In the genomic region with DNA sequence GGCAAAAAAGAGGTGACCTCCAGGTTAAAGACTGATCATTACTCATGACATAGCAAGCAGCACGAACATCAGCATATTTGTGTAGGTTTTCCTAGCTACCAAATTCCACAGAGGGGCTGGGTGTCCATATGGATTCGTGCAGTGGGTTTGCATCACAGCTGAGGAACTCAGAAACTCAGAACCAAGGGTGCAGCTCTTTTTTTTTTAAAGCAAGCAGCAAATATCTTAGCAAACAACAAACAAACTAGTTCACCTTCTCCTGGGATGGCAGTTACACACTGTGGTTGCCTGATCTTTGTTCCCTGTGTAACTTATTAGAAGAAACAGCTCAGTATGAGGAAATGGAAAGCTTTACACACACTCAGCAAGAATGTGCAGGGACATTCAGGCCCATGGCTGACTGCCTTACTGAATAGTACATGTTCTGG, we compare ENCODE assay signal across 10 cellular contexts. TPM values are rescaled to one million over a fixed set of nuclear protein-coding genes. Genes with fewer than 3 reads are reported as not detected.
A peak's percentile ranks its signal among the peaks of the same experiment; 100 is the strongest.
DNase-seq lines count a peak whose midpoint lies in the region; ATAC-seq and TF ChIP-seq lines count a peak whose summit lies in the region.
"Had no signal": no experiment of that assay in that cellular context is flagged by ENCODE, and none has a peak within 500 bp of the region (broad histone marks: within the 10 kb centered on the region; RNA-seq: fewer than 3 reads in every experiment).

No MANE protein-coding gene starts in this region.

- in situ Hi-C loops in mammary epithelial cell (cut with MboI; ENCODE audit: low sequenced_read_pairs in 2 of 2): no loop called here

- H3K4me2 ChIP-seq in mammary epithelial cell (ENCODE audit: insufficient read depth, low read depth, low read length): peak overlapping the region; percentile 91

- H4K20me1 ChIP-seq in mammary epithelial cell (ENCODE audit: insufficient read depth, low read length): no peaks in the 10 kb centered on the region

- peaks cover 58% of the 10 kb centered on the region for H3K4me1 ChIP-seq in mammary epithelial cell (ENCODE audit: insufficient read depth, low read length)

- peak; percentile 88 for DNase-seq in mammary epithelial cell
- DNase-seq in mesothelial cell of epicardium (ENCODE audit: low spot score in 2 of 2, unreplicated experiment in 2 of 2): no peak
- no peak for DNase-seq in COLO829 (ENCODE audit: low spot score)
- no peak for DNase-seq in NCI-H1417 (lab: John Stamatoyannopoulos, UW)
- DNase-seq in T-helper 17 cell: no peak
- DNase-seq: left cardiac atrium, tibial artery had no signal

- peaks cover 86% of the 10 kb centered on the region for H3K79me2 ChIP-seq in mammary epithelial cell (ENCODE audit: insufficient read depth, low read length)

- H3K36me3 ChIP-seq in KOPT-K1 (ENCODE audit: insufficient read depth, low read length) (no peaks in the 10 kb centered on the region; the same call in 1 of the 2 replicates), mammary epithelial cell (ENCODE audit: insufficient read depth, low read length) (no peaks in the 10 kb centered on the region)
- H3K36me3 ChIP-seq: tibial artery had no signal

- peak overlapping the region; percentile 94 for H3K9ac ChIP-seq in mammary epithelial cell (ENCODE audit: insufficient read depth, low read length)

- no peaks in the 10 kb centered on the region for H3K27me3 Mint-ChIP-seq in mesothelial cell of epicardium (ENCODE audit: low read depth)
- H3K27me3 Mint-ChIP-seq in T-helper 17 cell: no peaks in the 10 kb centered on the region

- H3K4me3 Mint-ChIP-seq in mesothelial cell of epicardium: no peak overlapping the region
- no peak overlapping the region for H3K4me3 Mint-ChIP-seq in T-helper 17 cell

- H3K4me3 ChIP-seq in mammary epithelial cell (replicated peaks in 1 of 3; ENCODE audit: insufficient read depth in 1 of 3, low read depth in 2 of 3, low read length in 3 of 3): peak overlapping the region in 2 of 3 experiments; percentile 1 to 2
- H3K4me3 ChIP-seq: tibial artery had no signal

- CTCF ChIA-PET in mammary epithelial cell (lab: Charles Lee; ENCODE audit: low non-redundant PET): interaction anchor here (1.1 kb wide), 2 partner anchors 57 to 61 kb away, joined by 7 to 21 read pairs; no protein-coding TSS in a partner anchor

- no peak for TF ChIP-seq CTCF in C4-2B (conservative IDR thresholded peaks at IDR 0.05)
- no peak for TF ChIP-seq CTCF in mammary epithelial cell (conservative IDR thresholded peaks at IDR 0.05 in 1 of 2, IDR thresholded peaks at IDR 0.05 in 1 of 2; ENCODE audit: extremely low read depth in 1 of 2, insufficient read depth in 1 of 2, low read depth in 1 of 2, low read length in 2 of 2)
- TF ChIP-seq CTCF in mesothelial cell of epicardium (IDR thresholded peaks at IDR 0.05; ENCODE audit: unreplicated experiment): no peak

- ATAC-seq in GM19452 (IDR thresholded peaks at IDR 0.05; ENCODE audit: unreplicated experiment): no peak
- no peak for ATAC-seq in T-helper 17 cell

- H2AFZ ChIP-seq in mammary epithelial cell (ENCODE audit: low read depth, low read length): no peak overlapping the region

- no peaks in the 10 kb centered on the region for H3K9me3 Mint-ChIP-seq in mesothelial cell of epicardium

- peak overlapping the region; percentile 93 for H3K27ac Mint-ChIP-seq in mesothelial cell of epicardium
- H3K27ac Mint-ChIP-seq in T-helper 17 cell: no peak overlapping the region

- no peaks in the 10 kb centered on the region for H3K27me3 ChIP-seq in mammary epithelial cell (ENCODE audit: insufficient read depth, low read length)
- H3K27me3 ChIP-seq: tibial artery had no signal

- intact Hi-C loops in mammary epithelial cell (cut with micrococcal nuclease): no loop called here

- H3K9me3 ChIP-seq in KOPT-K1 (ENCODE audit: insufficient read depth, low read length, poor library complexity, severe bottlenecking) (no peaks in the 10 kb centered on the region), mammary epithelial cell (replicated peaks; ENCODE audit: insufficient read depth, low read length) (no peaks in the 10 kb centered on the region), T-helper 17 cell (ENCODE audit: control insufficient read depth, low read length, poor library complexity, severe bottlenecking) (no peaks in the 10 kb centered on the region)
- H3K9me3 ChIP-seq: tibial artery had no signal

- H3K4me1 Mint-ChIP-seq in mesothelial cell of epicardium (peaks cover 45% of the 10 kb centered on the region), T-helper 17 cell (peaks cover 33% of the 10 kb centered on the region)

- H3K27ac ChIP-seq in C4-2B (peak overlapping the region; percentile 48; the same call in 1 of the 2 replicates), KOPT-K1 (ENCODE audit: low read depth, low read length, poor library complexity, severe bottlenecking) (peak overlapping the region; percentile 47), mammary epithelial cell (ENCODE audit: insufficient read depth, low read depth, low read length) (peak overlapping the region; percentile 100)
- H3K27ac ChIP-seq: tibial artery had no signal

- 0% methylated on average over 2 of the region's 2 CpGs for WGBS in mammary epithelial cell (ENCODE audit: low coverage, missing lambda C conversion rate)

- no TSS peak for BruUV-seq in mammary epithelial cell (replicated peaks; lab: Mats Ljungman, UMichigan)

- H3K36me3 Mint-ChIP-seq in mesothelial cell of epicardium (peaks cover 7% of the 10 kb centered on the region), T-helper 17 cell (ENCODE audit: low read depth) (peaks cover 6% of the 10 kb centered on the region)

- dilution Hi-C loops in mammary epithelial cell (cut with HindIII; ENCODE audit: low sequenced_read_pairs): loop anchor here (5.0 kb wide), 1 partner anchor 58 kb away; no protein-coding TSS in a partner anchor

RNA-seq across cellular contexts. Expression of a gene that starts 4.1 kb away (rescaled TPM):
- total RNA-seq in mammary epithelial cell: 100 to 1,000 TPM; 120 TPM
- polyA plus RNA-seq in mammary epithelial cell: 55.2 TPM
- 103 TPM for polyA minus RNA-seq in mammary epithelial cell
- 40.0 to 46.9 TPM (median 41.7 TPM) in 3 replicates for total RNA-seq in mesothelial cell of epicardium
- total RNA-seq in T-helper 17 cell: 1 to 10 TPM in 1 of 2 donors, under 1 TPM in 1; 0.60 to 3.9 TPM

Comparison
In these comparisons a context has a peak if more than half of its experiments do, and no peak if none do; other contexts are left out.
1. H3K27ac ChIP-seq: peak in every context shown above with its lines; median percentile 100 in mammary epithelial cell; 48 in C4-2B; 47 in KOPT-K1.